7 cellular contexts compared by ENCODE assay signal in genomic region chr1:63686696-63687095, GRCh38.
"Had no signal": no experiment of that assay in that cellular context is flagged by ENCODE, and none has a peak within 500 bp of the region (broad histone marks: within the 10 kb centered on the region; RNA-seq: fewer than 3 reads in every experiment).

No MANE protein-coding gene starts in this region.

- DNase-seq: H9, HCEC 1CT, HFFc6, IMR-90, KG1 had no signal

- H3K4me2 ChIP-seq: GM23338 had no signal

- H3K4me3 Mint-ChIP-seq: GM23338, H9, HFFc6 had no signal

- H3K27ac Mint-ChIP-seq: GM23338, H9, HFFc6 had no signal

- H3K4me3 ChIP-seq: GM23338, K562 had no signal

- ATAC-seq: GM23338, K562 had no signal

- H2AFZ ChIP-seq: GM23338 had no signal

- H3K9me3 Mint-ChIP-seq: GM23338 had no signal
